ENCODE assay signal across 1 cellular context in the genomic region with DNA sequence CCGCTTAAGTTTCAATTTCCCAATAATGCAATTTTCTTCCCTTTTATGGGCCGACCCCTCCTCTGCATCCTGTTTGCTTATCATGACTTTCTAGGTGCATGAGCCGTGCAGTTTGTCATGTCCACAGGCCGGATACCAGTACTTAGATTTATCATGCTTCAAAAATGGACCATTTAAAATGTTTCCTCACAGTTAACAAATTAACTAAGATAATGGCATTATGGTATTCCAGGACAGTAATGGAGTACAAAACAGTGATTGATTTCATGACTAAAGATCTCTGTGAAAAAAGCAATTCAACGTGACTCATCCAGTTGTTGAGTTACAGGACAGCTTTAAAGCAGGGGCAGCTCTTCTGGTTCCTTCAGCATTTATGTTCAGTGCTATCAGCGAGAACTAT.
TF ChIP-seq lines count a peak whose summit lies in the region.

No MANE protein-coding gene starts in this region.

TF ChIP-seq in K562, 482 proteins besides CTCF, POLR2A, EP300 and RAD21 (continued from another document):
- TF ChIP-seq, protein P1, sequence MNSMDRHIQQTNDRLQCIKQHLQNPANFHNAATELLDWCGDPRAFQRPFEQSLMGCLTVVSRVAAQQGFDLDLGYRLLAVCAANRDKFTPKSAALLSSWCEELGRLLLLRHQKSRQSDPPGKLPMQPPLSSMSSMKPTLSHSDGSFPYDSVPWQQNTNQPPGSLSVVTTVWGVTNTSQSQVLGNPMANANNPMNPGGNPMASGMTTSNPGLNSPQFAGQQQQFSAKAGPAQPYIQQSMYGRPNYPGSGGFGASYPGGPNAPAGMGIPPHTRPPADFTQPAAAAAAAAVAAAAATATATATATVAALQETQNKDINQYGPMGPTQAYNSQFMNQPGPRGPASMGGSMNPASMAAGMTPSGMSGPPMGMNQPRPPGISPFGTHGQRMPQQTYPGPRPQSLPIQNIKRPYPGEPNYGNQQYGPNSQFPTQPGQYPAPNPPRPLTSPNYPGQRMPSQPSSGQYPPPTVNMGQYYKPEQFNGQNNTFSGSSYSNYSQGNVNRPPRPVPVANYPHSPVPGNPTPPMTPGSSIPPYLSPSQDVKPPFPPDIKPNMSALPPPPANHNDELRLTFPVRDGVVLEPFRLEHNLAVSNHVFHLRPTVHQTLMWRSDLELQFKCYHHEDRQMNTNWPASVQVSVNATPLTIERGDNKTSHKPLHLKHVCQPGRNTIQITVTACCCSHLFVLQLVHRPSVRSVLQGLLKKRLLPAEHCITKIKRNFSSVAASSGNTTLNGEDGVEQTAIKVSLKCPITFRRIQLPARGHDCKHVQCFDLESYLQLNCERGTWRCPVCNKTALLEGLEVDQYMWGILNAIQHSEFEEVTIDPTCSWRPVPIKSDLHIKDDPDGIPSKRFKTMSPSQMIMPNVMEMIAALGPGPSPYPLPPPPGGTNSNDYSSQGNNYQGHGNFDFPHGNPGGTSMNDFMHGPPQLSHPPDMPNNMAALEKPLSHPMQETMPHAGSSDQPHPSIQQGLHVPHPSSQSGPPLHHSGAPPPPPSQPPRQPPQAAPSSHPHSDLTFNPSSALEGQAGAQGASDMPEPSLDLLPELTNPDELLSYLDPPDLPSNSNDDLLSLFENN (IDR thresholded peaks at IDR 0.05; ENCODE audit: low read depth in 2 of 2, low read length in 2 of 2) = no peak
- TF ChIP-seq TEAD1 (CRISPR knock-in tag; IDR thresholded peaks at IDR 0.05) (no peak), PHB (CRISPR knock-in tag; IDR thresholded peaks at IDR 0.05) (no peak), MEIS2 (IDR thresholded peaks at IDR 0.05; ENCODE audit: partially characterized antibody) (peak; percentile 10), KDM1A (IDR thresholded peaks at IDR 0.05) (0 out of 4 replicates have a peak, but pooled peaks of 1 of the 2 experiments have one; percentile 42), CEBPG (CRISPR knock-in tag; IDR thresholded peaks at IDR 0.05) (no peak), CEBPG (tag; conservative IDR thresholded peaks at IDR 0.05 in 1 of 2, IDR thresholded peaks at IDR 0.05 in 1 of 2) (0 out of 4 replicates have a peak, but pooled peaks of 1 of the 2 experiments have one; percentile 17), FOSL1 (tag; conservative IDR thresholded peaks at IDR 0.05) (peak; percentile 40; the same call in 1 of the 2 replicates)
- TF ChIP-seq, protein P2, sequence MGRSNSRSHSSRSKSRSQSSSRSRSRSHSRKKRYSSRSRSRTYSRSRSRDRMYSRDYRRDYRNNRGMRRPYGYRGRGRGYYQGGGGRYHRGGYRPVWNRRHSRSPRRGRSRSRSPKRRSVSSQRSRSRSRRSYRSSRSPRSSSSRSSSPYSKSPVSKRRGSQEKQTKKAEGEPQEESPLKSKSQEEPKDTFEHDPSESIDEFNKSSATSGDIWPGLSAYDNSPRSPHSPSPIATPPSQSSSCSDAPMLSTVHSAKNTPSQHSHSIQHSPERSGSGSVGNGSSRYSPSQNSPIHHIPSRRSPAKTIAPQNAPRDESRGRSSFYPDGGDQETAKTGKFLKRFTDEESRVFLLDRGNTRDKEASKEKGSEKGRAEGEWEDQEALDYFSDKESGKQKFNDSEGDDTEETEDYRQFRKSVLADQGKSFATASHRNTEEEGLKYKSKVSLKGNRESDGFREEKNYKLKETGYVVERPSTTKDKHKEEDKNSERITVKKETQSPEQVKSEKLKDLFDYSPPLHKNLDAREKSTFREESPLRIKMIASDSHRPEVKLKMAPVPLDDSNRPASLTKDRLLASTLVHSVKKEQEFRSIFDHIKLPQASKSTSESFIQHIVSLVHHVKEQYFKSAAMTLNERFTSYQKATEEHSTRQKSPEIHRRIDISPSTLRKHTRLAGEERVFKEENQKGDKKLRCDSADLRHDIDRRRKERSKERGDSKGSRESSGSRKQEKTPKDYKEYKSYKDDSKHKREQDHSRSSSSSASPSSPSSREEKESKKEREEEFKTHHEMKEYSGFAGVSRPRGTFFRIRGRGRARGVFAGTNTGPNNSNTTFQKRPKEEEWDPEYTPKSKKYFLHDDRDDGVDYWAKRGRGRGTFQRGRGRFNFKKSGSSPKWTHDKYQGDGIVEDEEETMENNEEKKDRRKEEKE (IDR thresholded peaks at IDR 0.05; ENCODE audit: borderline replicate concordance in 1 of 2, control insufficient read depth in 1 of 2, low read depth in 2 of 2, low read length in 1 of 2) = no peak
- TF ChIP-seq, protein P3, sequence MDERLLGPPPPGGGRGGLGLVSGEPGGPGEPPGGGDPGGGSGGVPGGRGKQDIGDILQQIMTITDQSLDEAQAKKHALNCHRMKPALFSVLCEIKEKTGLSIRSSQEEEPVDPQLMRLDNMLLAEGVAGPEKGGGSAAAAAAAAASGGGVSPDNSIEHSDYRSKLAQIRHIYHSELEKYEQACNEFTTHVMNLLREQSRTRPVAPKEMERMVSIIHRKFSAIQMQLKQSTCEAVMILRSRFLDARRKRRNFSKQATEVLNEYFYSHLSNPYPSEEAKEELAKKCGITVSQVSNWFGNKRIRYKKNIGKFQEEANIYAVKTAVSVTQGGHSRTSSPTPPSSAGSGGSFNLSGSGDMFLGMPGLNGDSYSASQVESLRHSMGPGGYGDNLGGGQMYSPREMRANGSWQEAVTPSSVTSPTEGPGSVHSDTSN (CRISPR knock-in tag; IDR thresholded peaks at IDR 0.05; ENCODE audit: low read depth) = no peak
- TF ChIP-seq, protein P3 (tag; conservative IDR thresholded peaks at IDR 0.05; ENCODE audit: low read depth) = 0 out of 2 replicates have a peak, but pooled peaks have one; percentile 36
